ENCODE assay signal across 1 cellular context in the genomic region with DNA sequence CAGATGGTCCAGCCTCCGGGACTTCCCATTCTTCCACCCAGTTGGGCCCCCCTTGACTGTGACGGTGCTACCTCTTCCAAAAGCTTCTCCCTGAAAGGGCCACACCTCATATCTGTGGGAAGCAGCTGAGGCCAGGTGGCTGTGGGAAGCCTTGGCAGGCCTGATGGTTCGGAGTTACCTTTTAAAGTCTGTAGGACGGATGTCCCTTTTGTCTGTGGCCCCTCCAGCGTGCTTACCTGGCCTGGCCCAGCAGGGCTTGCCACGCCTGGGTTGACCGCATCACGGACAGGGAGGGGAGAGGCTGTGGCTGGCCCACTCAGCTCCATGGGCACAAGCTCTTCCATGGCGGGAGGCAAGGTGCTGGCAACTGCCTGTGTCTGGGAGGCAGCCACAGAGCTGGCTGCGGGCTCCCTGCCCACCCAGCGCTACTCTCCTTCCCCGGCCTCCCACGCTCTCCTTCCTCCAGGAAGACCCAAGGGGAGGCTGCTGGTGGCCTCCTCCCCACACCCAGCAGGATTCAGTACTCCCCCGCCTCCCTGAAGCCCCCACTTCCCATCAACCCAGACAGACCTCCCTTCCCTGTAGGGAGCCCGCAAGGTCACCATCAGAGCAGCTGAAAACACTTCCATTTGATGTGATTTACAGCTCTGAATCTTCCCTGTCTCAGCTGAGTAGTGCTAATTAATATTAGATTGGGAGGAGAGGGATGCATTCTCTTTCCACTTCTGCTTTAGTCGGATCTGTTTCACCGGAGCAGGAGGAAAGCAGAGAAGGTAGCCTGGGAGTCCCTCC.
TF ChIP-seq lines count a peak whose summit lies in the region.

No MANE protein-coding gene starts in this region.

TF ChIP-seq in H1, 55 proteins besides CTCF, POLR2A, EP300 and RAD21 (continued from another document):
- TF ChIP-seq BCL11A (IDR thresholded peaks at IDR 0.05; ENCODE audit: low read depth in 2 of 2, low read length in 2 of 2) (no peak), KDM5A (IDR thresholded peaks at IDR 0.05; ENCODE audit: low read length) (no peak), HDAC6 (IDR thresholded peaks at IDR 0.05; ENCODE audit: low read depth, low read length) (no peak), TBP (IDR thresholded peaks at IDR 0.05; ENCODE audit: low read depth, low read length) (no peak), TAF7 (optimal IDR thresholded peaks at IDR 0.05; ENCODE audit: borderline replicate concordance, low read depth, low read length) (no peak), BRCA1 (IDR thresholded peaks at IDR 0.05; ENCODE audit: low read depth, low read length) (no peak), RBBP5 (IDR thresholded peaks at IDR 0.05; ENCODE audit: borderline replicate concordance, low read depth, low read length) (no peak), PHF8 (conservative IDR thresholded peaks at IDR 0.05; ENCODE audit: low read depth, low read length) (no peak), GABPA (IDR thresholded peaks at IDR 0.05; ENCODE audit: borderline replicate concordance, insufficient read depth, low read length) (no peak), NRF1 (IDR thresholded peaks at IDR 0.05; ENCODE audit: low read depth, low read length) (no peak)
